In genomic region chr17:79844869-79845600, GRCh38 we compare ENCODE assay signal across 8 cellular contexts. TPM values are rescaled to one million over a fixed set of nuclear protein-coding genes. Genes with fewer than 3 reads are reported as not detected.
DNase-seq lines count a peak whose midpoint lies in the region; ATAC-seq, FAIRE-seq and TF ChIP-seq lines count a peak whose summit lies in the region.

No MANE protein-coding gene starts in this region.

- H3K4me3 ChIP-seq in choroid plexus epithelial cell (ENCODE audit: low read depth, low read length) (peak overlapping the region; percentile 34), lower lobe of right lung (peak overlapping the region; percentile 61), stomach (peak overlapping the region; percentile 51 to 58 (median 54))

- peaks cover 69 to 91% (median 86%) of the 10 kb centered on the region in 3 donors for H3K27me3 Mint-ChIP-seq in CD14-positive monocyte (ENCODE audit: low read depth in 3 of 3)
- peaks cover 44% of the 10 kb centered on the region for H3K27me3 Mint-ChIP-seq in T-helper 17 cell

- peak overlapping the region; percentile 69 for H3K27ac ChIP-seq in lower lobe of right lung
- peak overlapping the region in 4 of 5 donors; percentile 27 to 78 (median 56) for H3K27ac ChIP-seq in stomach

- no peak for TF ChIP-seq EP300 in stomach (IDR thresholded peaks at IDR 0.05)

- 3 to 14% (median 5%) methylated on average over 20 to 38 of the region's 38 CpGs for WGBS in stomach, 5 donors

- intact Hi-C loops in CD14-positive monocyte (cut with micrococcal nuclease) (no loop called here), lower lobe of right lung (cut with DNase I) (no loop called here), stomach (cut with DNase I; ENCODE audit: low total_unique reads) (no loop called here)

- TF ChIP-seq CTCF in CD14-positive monocyte (IDR thresholded peaks at IDR 0.05): peak; percentile 90
- TF ChIP-seq CTCF in choroid plexus epithelial cell (conservative IDR thresholded peaks at IDR 0.05; ENCODE audit: low read depth, low read length): peak; percentile 58
- peak; percentile 71 for TF ChIP-seq CTCF in lower lobe of right lung (IDR thresholded peaks at IDR 0.05)
- TF ChIP-seq CTCF in stomach (IDR thresholded peaks at IDR 0.05): peak in 4 of 7 experiments; percentile 30 to 90 (median 75)

- no peak for TF ChIP-seq POLR2A in H54 (IDR thresholded peaks at IDR 0.05; ENCODE audit: low read depth, low read length)
- TF ChIP-seq POLR2A in stomach (IDR thresholded peaks at IDR 0.05): no peak

- ATAC-seq in T-helper 17 cell: peak; percentile 68
- peak; percentile 76 to 79 for ATAC-seq in lower lobe of right lung

- FAIRE-seq in H54 (lab: Jason Lieb, UNC): no peak

- H3K4me1 ChIP-seq in lower lobe of right lung: peaks cover 57% of the 10 kb centered on the region
- H3K4me1 ChIP-seq in stomach: peaks cover 52 to 61% (median 57%) of the 10 kb centered on the region in 4 donors

- DNase-seq in CD14-positive monocyte (ENCODE audit: low spot score) (no peak), H54 (ENCODE audit: insufficient read length, low spot score) (peak; percentile 68), T-helper 17 cell (peak; percentile 40 to 57 (median 46)), choroid plexus epithelial cell (ENCODE audit: low read depth) (no peak), lower lobe of right lung (peak; percentile 62), stomach (peak; percentile 60), cerebellar cortex (ENCODE audit: low spot score) (no peak), NCI-H2029 treated with DMSO at 0.1 percent for 48 hours (lab: John Stamatoyannopoulos, UW) (no peak)

- H3K27me3 ChIP-seq in lower lobe of right lung (ENCODE audit: low read depth) (peaks cover 35% of the 10 kb centered on the region), stomach (peaks cover 31 to 77% (median 42%) of the 10 kb centered on the region in 3 donors)

- peaks cover 3 to 8% of the 10 kb centered on the region in 2 donors for H3K36me3 Mint-ChIP-seq in CD14-positive monocyte
- H3K36me3 Mint-ChIP-seq in T-helper 17 cell (ENCODE audit: low read depth): no peaks in the 10 kb centered on the region

- H3K4me1 Mint-ChIP-seq in CD14-positive monocyte (peaks cover 42% of the 10 kb centered on the region), T-helper 17 cell (peaks cover 16% of the 10 kb centered on the region)

- H3K4me3 Mint-ChIP-seq in CD14-positive monocyte (peak overlapping the region in 1 of 2 donors; percentile 89), T-helper 17 cell (peak overlapping the region; percentile 60)

- no peaks in the 10 kb centered on the region for H3K9me3 ChIP-seq in T-helper 17 cell (ENCODE audit: control insufficient read depth, low read length, poor library complexity, severe bottlenecking)
- no peaks in the 10 kb centered on the region for H3K9me3 ChIP-seq in lower lobe of right lung
- H3K9me3 ChIP-seq in stomach: no peaks in the 10 kb centered on the region

- H3K36me3 ChIP-seq in lower lobe of right lung (no peaks in the 10 kb centered on the region), stomach (no peaks in the 10 kb centered on the region)

- peak overlapping the region in 4 of 7 donors; percentile 15 to 71 (median 36) for H3K27ac Mint-ChIP-seq in CD14-positive monocyte
- no peak overlapping the region for H3K27ac Mint-ChIP-seq in T-helper 17 cell

- H3K9me3 Mint-ChIP-seq in CD14-positive monocyte: peaks cover 0 to 42% (median 16%) of the 10 kb centered on the region in 7 donors

RNA-seq across cellular contexts. Expression of gene CBX4, which starts 5.8 kb away (rescaled TPM):
- polyA plus RNA-seq in CD14-positive monocyte (1 to 10 TPM; 1.4 to 3.6 TPM), stomach (10 to 100 TPM in 1 of 3 donors, 1 to 10 TPM in 2; 7.6 to 10.6 (median 9.3) TPM)
- total RNA-seq in T-helper 17 cell (100 to 1,000 TPM; 103 to 110 TPM), lower lobe of right lung (20.6 TPM), stomach (1 to 10 TPM; 1.8 to 9.8 (median 7.8) TPM)

RNA-seq across cellular contexts. Expression of gene CBX8, which starts 48.2 kb away (rescaled TPM):
- polyA plus RNA-seq in CD14-positive monocyte (1 to 10 TPM; 2.5 TPM), stomach (1 to 10 TPM in 2 of 3 donors, under 1 TPM in 1; 0.76 to 3.4 (median 1.4) TPM)
- total RNA-seq in T-helper 17 cell (1 to 10 TPM; 2.5 to 3.6 TPM), lower lobe of right lung (5.8 TPM), stomach (100 to 1,000 TPM in 1 of 5 donors, 10 to 100 TPM in 1, 1 to 10 TPM in 1, not detected in 2; 2.8 to 140 (median 12.0) TPM)

Comparison
In these comparisons a context has a peak if more than half of its experiments do, and no peak if none do; other contexts are left out.
1. DNase-seq: peak in H54 (single experiment), T-helper 17 cell (3 of 3), lower lobe of right lung (single experiment) and stomach (single experiment); none in CD14-positive monocyte (single experiment), choroid plexus epithelial cell (single experiment), cerebellar cortex (single experiment) and NCI-H2029 treated with DMSO at 0.1 percent for 48 hours (single experiment).
2. Peak in every context shown above with its lines, with median percentiles within 50 percentile points of each other: CTCF ChIP-seq and H3K4me3 ChIP-seq.